In genomic region chr2:204110250-204111183, GRCh38 we compare ENCODE assay signal across 10 cellular contexts.
DNase-seq lines count a peak whose midpoint lies in the region; ATAC-seq and TF ChIP-seq lines count a peak whose summit lies in the region.
"Had no signal": no experiment of that assay in that cellular context is flagged by ENCODE, and none has a peak within 500 bp of the region (broad histone marks: within the 10 kb centered on the region; RNA-seq: fewer than 3 reads in every experiment).

No MANE protein-coding gene starts in this region.

- no peak for TF ChIP-seq CTCF in heart left ventricle (IDR thresholded peaks at IDR 0.05)
- TF ChIP-seq CTCF in foreskin fibroblast (IDR thresholded peaks at IDR 0.05; ENCODE audit: low read depth, low read length), result no peak

- peak overlapping the region; percentile 66 for H3K27ac Mint-ChIP-seq in activated CD8-positive, alpha-beta T cell treated with anti-CD3 and anti-CD28 coated beads, Interleukin-2, amount 10 ng/mL, durations not matched to agents 7 days and 5 days

- no peaks in the 10 kb centered on the region for H3K9me3 Mint-ChIP-seq in activated CD8-positive, alpha-beta T cell treated with anti-CD3 and anti-CD28 coated beads, Interleukin-2, amount 10 ng/mL, durations not matched to agents 7 days and 5 days (ENCODE audit: insufficient read depth)

- CTCF ChIA-PET in activated CD8-positive, alpha-beta T cell treated with anti-CD3 and anti-CD28 coated beads, Interleukin-2, amount 10 ng/mL, durations not matched to agents 7 days and 5 days (lab: Charles Lee), result interaction anchor here (0.6 to 6.9 kb wide), 7 partner anchors 10 to 182 kb away, joined by 3 to 38 read pairs (median 3); no protein-coding TSS in a partner anchor

- H3K27ac ChIP-seq in heart left ventricle, result peak overlapping the region in 9 of 12 donors; percentile 1 to 74 (median 52)
- H3K27ac ChIP-seq: A549, cardiac muscle cell had no signal

- no peak overlapping the region for H3K4me3 ChIP-seq in heart left ventricle
- peak overlapping the region in 1 of 2 donors; percentile 12 for H3K4me3 ChIP-seq in foreskin fibroblast (ENCODE audit: low read depth in 1 of 2, low read length in 2 of 2)
- H3K4me3 ChIP-seq: A549, cardiac muscle cell had no signal

- TF ChIP-seq POLR2A in heart left ventricle (IDR thresholded peaks at IDR 0.05), result no peak

- WGBS in heart left ventricle, 4 donors, result 39 to 48% (median 43%) methylated on average over 11 of the region's 11 CpGs

- peak overlapping the region; percentile 45 for H3K4me3 Mint-ChIP-seq in activated CD8-positive, alpha-beta T cell treated with anti-CD3 and anti-CD28 coated beads, Interleukin-2, amount 10 ng/mL, durations not matched to agents 7 days and 5 days

- DNase-seq in heart left ventricle (peak in 1 of 5 donors; percentile 69), cardiac septum (ENCODE audit: low spot score) (no peak), foreskin fibroblast (peak; percentile 15 to 56), NCI-H524 treated with DMSO at 0.1 percent for 48 hours (lab: John Stamatoyannopoulos, UW) (no peak), kidney tubule cell (ENCODE audit: low spot score) (no peak)
- DNase-seq in activated CD8-positive, alpha-beta T cell treated with anti-CD3 and anti-CD28 coated beads, Interleukin-2, amount 10 ng/mL, durations not matched to agents 7 days and 5 days, result peak; percentile 88
- peak; percentile 27 for DNase-seq in stimulated activated CD8-positive, alpha-beta memory T cell treated with anti-CD3 and anti-CD28 coated beads, Interleukin-15, amount 100 ng/mL, for 1 hour (ENCODE audit: low read depth)

- H3K9me3 ChIP-seq in heart left ventricle, result no peaks in the 10 kb centered on the region
- H3K9me3 ChIP-seq: A549 had no signal

- H3K36me3 Mint-ChIP-seq in activated CD8-positive, alpha-beta T cell treated with anti-CD3 and anti-CD28 coated beads, Interleukin-2, amount 10 ng/mL, durations not matched to agents 7 days and 5 days (ENCODE audit: low read depth), result no peaks in the 10 kb centered on the region

- intact Hi-C loops in heart left ventricle (cut with DNase I), result no loop called here
- intact Hi-C loops in cardiac septum (cut with DNase I), result no loop called here

- ATAC-seq in heart left ventricle, result peak in 3 of 4 donors; percentile 16 to 39 (median 27)
- ATAC-seq in HG03469 (IDR thresholded peaks at IDR 0.05; ENCODE audit: unreplicated experiment), result peak; percentile 67
- ATAC-seq in activated CD8-positive, alpha-beta T cell treated with anti-CD3 and anti-CD28 coated beads, Interleukin-2, amount 10 ng/mL, durations not matched to agents 7 days and 5 days, result peak; percentile 78
- ATAC-seq: A549 had no signal

- H3K4me1 ChIP-seq in heart left ventricle, result peaks cover 0 to 61% (median 31%) of the 10 kb centered on the region in 12 donors
- H3K4me1 ChIP-seq: A549 had no signal

- H3K27me3 ChIP-seq in heart left ventricle, result no peaks in the 10 kb centered on the region
- H3K27me3 ChIP-seq: cardiac muscle cell had no signal

- H3K36me3 ChIP-seq in heart left ventricle, result no peaks in the 10 kb centered on the region
- H3K36me3 ChIP-seq: cardiac muscle cell had no signal

- peaks cover 17% of the 10 kb centered on the region for H3K27me3 Mint-ChIP-seq in activated CD8-positive, alpha-beta T cell treated with anti-CD3 and anti-CD28 coated beads, Interleukin-2, amount 10 ng/mL, durations not matched to agents 7 days and 5 days (ENCODE audit: low read depth)

- peaks cover 58% of the 10 kb centered on the region for H3K4me1 Mint-ChIP-seq in activated CD8-positive, alpha-beta T cell treated with anti-CD3 and anti-CD28 coated beads, Interleukin-2, amount 10 ng/mL, durations not matched to agents 7 days and 5 days (ENCODE audit: low read depth)

- POLR2A ChIA-PET in activated CD8-positive, alpha-beta T cell treated with anti-CD3 and anti-CD28 coated beads, Interleukin-2, amount 10 ng/mL, durations not matched to agents 7 days and 5 days (lab: Charles Lee), result no interaction called here

Comparison
In these comparisons a context has a peak if more than half of its experiments do, and no peak if none do; other contexts are left out.
1. ATAC-seq: peak in every context shown above with its lines; median percentile 78 in activated CD8-positive, alpha-beta T cell treated with anti-CD3 and anti-CD28 coated beads, Interleukin-2, amount 10 ng/mL, durations not matched to agents 7 days and 5 days; 67 in HG03469; 27 in heart left ventricle.
2. DNase-seq: peak in activated CD8-positive, alpha-beta T cell treated with anti-CD3 and anti-CD28 coated beads, Interleukin-2, amount 10 ng/mL, durations not matched to agents 7 days and 5 days (single experiment), foreskin fibroblast (2 of 2) and stimulated activated CD8-positive, alpha-beta memory T cell treated with anti-CD3 and anti-CD28 coated beads, Interleukin-15, amount 100 ng/mL, for 1 hour (single experiment); none in cardiac septum (single experiment), NCI-H524 treated with DMSO at 0.1 percent for 48 hours (single experiment) and kidney tubule cell (single experiment).